ENCODE assay signal across 9 cellular contexts in the genomic region with DNA sequence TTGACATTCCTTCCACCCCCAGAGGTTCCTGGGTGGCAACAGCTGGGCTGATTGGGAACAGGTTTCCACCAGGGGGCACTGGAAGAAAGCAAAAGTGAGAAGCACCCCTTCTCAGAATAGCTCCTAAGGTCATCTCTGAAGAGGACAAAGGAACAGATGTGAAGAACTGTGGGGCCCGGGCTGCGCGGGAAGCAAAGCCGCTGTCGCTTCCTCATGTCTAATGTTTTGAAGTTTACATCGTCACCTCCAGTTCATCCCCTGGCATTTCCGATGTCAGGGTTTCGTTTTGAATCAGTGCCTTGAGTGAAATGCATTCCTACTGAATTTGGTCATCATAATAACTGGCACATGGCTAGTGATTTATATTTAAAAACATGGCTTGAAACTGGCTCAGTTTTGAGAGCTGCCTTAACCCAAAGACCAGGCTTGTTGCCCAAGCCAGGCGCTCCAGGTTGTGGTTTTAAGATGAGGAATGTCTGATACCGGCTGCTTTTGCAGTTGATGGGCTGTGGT. TPM values are rescaled to one million over a fixed set of nuclear protein-coding genes. Genes with fewer than 3 reads are reported as not detected.
DNase-seq lines count a peak whose midpoint lies in the region; ATAC-seq, FAIRE-seq and TF ChIP-seq lines count a peak whose summit lies in the region.
"Had no signal": no experiment of that assay in that cellular context is flagged by ENCODE, and none has a peak within 500 bp of the region (broad histone marks: within the 10 kb centered on the region; RNA-seq: fewer than 3 reads in every experiment).

No MANE protein-coding gene starts in this region.

- peaks cover 21% of the 10 kb centered on the region for H3K4me1 ChIP-seq in HUES64 (ENCODE audit: insufficient read depth, low read length)
- H3K4me1 ChIP-seq in SJCRH30, result peaks cover 17% of the 10 kb centered on the region
- no peaks in the 10 kb centered on the region for H3K4me1 ChIP-seq in prostate gland (replicated peaks)

- H3K27ac ChIP-seq in HUES64 (ENCODE audit: low read depth, low read length) (peak overlapping the region; percentile 83), SJCRH30 (peak overlapping the region; percentile 74), prostate gland (peak overlapping the region in 1 of 2 donors; percentile 25)

- H3K4me3 ChIP-seq in HUES64 (ENCODE audit: low read length) (peak overlapping the region; percentile 30), SJCRH30 (peak overlapping the region; percentile 32), prostate gland (no peak overlapping the region)

- H3K36me3 ChIP-seq in HUES64 (ENCODE audit: insufficient read depth, low read length) (no peaks in the 10 kb centered on the region), SJCRH30 (no peaks in the 10 kb centered on the region), prostate gland (no peaks in the 10 kb centered on the region)

- intact Hi-C loops in prostate gland (cut with DNase I), result no loop called here

- TF ChIP-seq CTCF in prostate gland (IDR thresholded peaks at IDR 0.05), result peak in 3 of 4 experiments; percentile 12 to 44 (median 40)

- 41% methylated on average over 10 of the region's 10 CpGs for WGBS in HUES64
- WGBS in prostate gland, result 16% methylated on average over 10 of the region's 10 CpGs

- DNase-seq in DMS53 treated with DMSO at 0.1 percent for 48 hours (lab: John Stamatoyannopoulos, UW; ENCODE audit: unreplicated experiment) (peak; percentile 63), SJCRH30 (peak; percentile 92 to 96), activated gamma-delta T cell (lab: John Stamatoyannopoulos, UW) (peak; percentile 20), glomerular endothelial cell (ENCODE audit: extremely low read depth, low read depth, low spot score) (peak; percentile 72), prostate gland (ENCODE audit: low spot score) (peak; percentile 48), urothelium cell line (ENCODE audit: low spot score) (peak; percentile 87)

- H3K9ac ChIP-seq in HUES64 (ENCODE audit: low read depth, low read length), result peak overlapping the region; percentile 49

- FAIRE-seq in urothelium cell line (lab: Jason Lieb, UNC), result peak; percentile 46
- FAIRE-seq: islet of Langerhans had no signal

- peak; percentile 90 for ATAC-seq in GM21529 (IDR thresholded peaks at IDR 0.05; ENCODE audit: unreplicated experiment)

- no peaks in the 10 kb centered on the region for H3K9me3 ChIP-seq in HUES64 (ENCODE audit: insufficient read depth, low read depth, low read length)
- no peaks in the 10 kb centered on the region for H3K9me3 ChIP-seq in SJCRH30 (replicated peaks)
- H3K9me3 ChIP-seq in prostate gland, result no peaks in the 10 kb centered on the region

- H3K27me3 ChIP-seq in HUES64 (ENCODE audit: insufficient read depth, low read length) (no peaks in the 10 kb centered on the region), SJCRH30 (no peaks in the 10 kb centered on the region), prostate gland (replicated peaks; ENCODE audit: insufficient read depth) (no peaks in the 10 kb centered on the region)

- TF ChIP-seq POLR2A in prostate gland (IDR thresholded peaks at IDR 0.05), result no peak

RNA-seq across cellular contexts. Expression of gene TXK, which starts 6.1 kb away (rescaled TPM):
- not detected for polyA plus RNA-seq in HUES64 (2013, experiment 1 of 2)
- polyA plus RNA-seq in HUES64 (2013, experiment 2 of 2), result not detected
- total RNA-seq in SJCRH30 (2014; rRNA removed; shearing (Covaris generic)), result 0.35 and 1.1 TPM in 2 replicates
- total RNA-seq in glomerular endothelial cell (0.18 and 0.87 TPM in 2 replicates), prostate gland (1 to 10 TPM in 1 of 2 donors, under 1 TPM in 1; 0.46 to 4.8 TPM)

Comparison
In these comparisons a context has a peak if more than half of its experiments do, and no peak if none do; other contexts are left out.
1. DNase-seq: peak in every context shown above with its lines; median percentile 94 in SJCRH30; 87 in urothelium cell line; 72 in glomerular endothelial cell; 63 in DMS53 treated with DMSO at 0.1 percent for 48 hours; 48 in prostate gland; 20 in activated gamma-delta T cell.
2. H3K4me3 ChIP-seq: peak in HUES64 (single experiment) and SJCRH30 (single experiment); none in prostate gland (0 of 2).